In the genomic region with DNA sequence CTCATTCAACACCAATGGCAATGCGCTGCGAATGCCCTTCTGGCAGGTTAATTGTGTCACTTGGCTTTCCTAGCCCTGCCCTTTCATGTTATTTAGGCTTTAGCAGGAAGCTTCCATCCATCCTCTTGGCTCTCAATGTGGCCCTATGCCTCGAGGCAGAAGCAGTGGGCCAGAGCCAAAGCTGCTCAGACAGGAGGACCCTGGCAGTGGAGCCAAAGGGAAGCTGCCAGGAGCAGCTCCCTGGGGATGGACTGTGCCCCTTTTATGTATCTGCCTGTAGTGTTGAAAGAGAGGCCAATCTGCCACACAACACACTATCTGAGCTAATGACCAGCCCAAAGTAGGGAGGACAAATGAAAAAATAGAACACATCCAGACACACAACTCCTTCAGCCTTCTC, we compare ENCODE assay signal across 3 cellular contexts.
TF ChIP-seq lines count a peak whose summit lies in the region.

No MANE protein-coding gene starts in this region.

TF ChIP-seq in SK-N-SH, 30 proteins besides CTCF, POLR2A, EP300 and RAD21 (continued from another document):
- TF ChIP-seq FOSL2 (IDR thresholded peaks at IDR 0.05; ENCODE audit: borderline replicate concordance, low read depth) = no peak
- TF ChIP-seq CHD2 (IDR thresholded peaks at IDR 0.05; ENCODE audit: low read length, partially characterized antibody) = no peak
- no peak for TF ChIP-seq YY1 (IDR thresholded peaks at IDR 0.05; ENCODE audit: low read depth)
- TF ChIP-seq, protein P1, sequence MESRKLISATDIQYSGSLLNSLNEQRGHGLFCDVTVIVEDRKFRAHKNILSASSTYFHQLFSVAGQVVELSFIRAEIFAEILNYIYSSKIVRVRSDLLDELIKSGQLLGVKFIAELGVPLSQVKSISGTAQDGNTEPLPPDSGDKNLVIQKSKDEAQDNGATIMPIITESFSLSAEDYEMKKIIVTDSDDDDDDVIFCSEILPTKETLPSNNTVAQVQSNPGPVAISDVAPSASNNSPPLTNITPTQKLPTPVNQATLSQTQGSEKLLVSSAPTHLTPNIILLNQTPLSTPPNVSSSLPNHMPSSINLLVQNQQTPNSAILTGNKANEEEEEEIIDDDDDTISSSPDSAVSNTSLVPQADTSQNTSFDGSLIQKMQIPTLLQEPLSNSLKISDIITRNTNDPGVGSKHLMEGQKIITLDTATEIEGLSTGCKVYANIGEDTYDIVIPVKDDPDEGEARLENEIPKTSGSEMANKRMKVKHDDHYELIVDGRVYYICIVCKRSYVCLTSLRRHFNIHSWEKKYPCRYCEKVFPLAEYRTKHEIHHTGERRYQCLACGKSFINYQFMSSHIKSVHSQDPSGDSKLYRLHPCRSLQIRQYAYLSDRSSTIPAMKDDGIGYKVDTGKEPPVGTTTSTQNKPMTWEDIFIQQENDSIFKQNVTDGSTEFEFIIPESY (IDR thresholded peaks at IDR 0.05; ENCODE audit: borderline replicate concordance, low read depth) = no peak
- TF ChIP-seq MEF2A (IDR thresholded peaks at IDR 0.05; ENCODE audit: borderline replicate concordance, low read depth) = no peak
- no peak for TF ChIP-seq FOXJ3 (CRISPR knock-in tag; IDR thresholded peaks at IDR 0.05)

TF ChIP-seq in SK-N-SH treated with all-trans-retinoic acid at 6 μM for 48 hours, 23 proteins besides CTCF, POLR2A, EP300 and RAD21:
- TF ChIP-seq, protein P2, sequence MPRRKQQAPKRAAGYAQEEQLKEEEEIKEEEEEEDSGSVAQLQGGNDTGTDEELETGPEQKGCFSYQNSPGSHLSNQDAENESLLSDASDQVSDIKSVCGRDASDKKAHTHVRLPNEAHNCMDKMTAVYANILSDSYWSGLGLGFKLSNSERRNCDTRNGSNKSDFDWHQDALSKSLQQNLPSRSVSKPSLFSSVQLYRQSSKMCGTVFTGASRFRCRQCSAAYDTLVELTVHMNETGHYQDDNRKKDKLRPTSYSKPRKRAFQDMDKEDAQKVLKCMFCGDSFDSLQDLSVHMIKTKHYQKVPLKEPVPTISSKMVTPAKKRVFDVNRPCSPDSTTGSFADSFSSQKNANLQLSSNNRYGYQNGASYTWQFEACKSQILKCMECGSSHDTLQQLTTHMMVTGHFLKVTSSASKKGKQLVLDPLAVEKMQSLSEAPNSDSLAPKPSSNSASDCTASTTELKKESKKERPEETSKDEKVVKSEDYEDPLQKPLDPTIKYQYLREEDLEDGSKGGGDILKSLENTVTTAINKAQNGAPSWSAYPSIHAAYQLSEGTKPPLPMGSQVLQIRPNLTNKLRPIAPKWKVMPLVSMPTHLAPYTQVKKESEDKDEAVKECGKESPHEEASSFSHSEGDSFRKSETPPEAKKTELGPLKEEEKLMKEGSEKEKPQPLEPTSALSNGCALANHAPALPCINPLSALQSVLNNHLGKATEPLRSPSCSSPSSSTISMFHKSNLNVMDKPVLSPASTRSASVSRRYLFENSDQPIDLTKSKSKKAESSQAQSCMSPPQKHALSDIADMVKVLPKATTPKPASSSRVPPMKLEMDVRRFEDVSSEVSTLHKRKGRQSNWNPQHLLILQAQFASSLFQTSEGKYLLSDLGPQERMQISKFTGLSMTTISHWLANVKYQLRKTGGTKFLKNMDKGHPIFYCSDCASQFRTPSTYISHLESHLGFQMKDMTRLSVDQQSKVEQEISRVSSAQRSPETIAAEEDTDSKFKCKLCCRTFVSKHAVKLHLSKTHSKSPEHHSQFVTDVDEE (CRISPR knock-in tag; IDR thresholded peaks at IDR 0.05) = no peak
- no peak for TF ChIP-seq ZC3H10 (CRISPR knock-in tag; IDR thresholded peaks at IDR 0.05)
- TF ChIP-seq TCF4 (CRISPR knock-in tag; IDR thresholded peaks at IDR 0.05; ENCODE audit: borderline replicate concordance) = no peak
- no peak for TF ChIP-seq ESRRG (CRISPR knock-in tag; IDR thresholded peaks at IDR 0.05)
- no peak for TF ChIP-seq ZFP30 (CRISPR knock-in tag; IDR thresholded peaks at IDR 0.05)
- no peak for TF ChIP-seq POU6F1 (CRISPR knock-in tag; IDR thresholded peaks at IDR 0.05; ENCODE audit: borderline replicate concordance, low read depth)
- no peak for TF ChIP-seq TOX (CRISPR knock-in tag; IDR thresholded peaks at IDR 0.05; ENCODE audit: borderline replicate concordance)
- TF ChIP-seq PATZ1 (CRISPR knock-in tag; IDR thresholded peaks at IDR 0.05; ENCODE audit: borderline replicate concordance) = no peak
TF ChIP-seq in SK-N-SH treated with all-trans-retinoic acid at 6 μM for 48 hours: peak in this region for 0.

TF ChIP-seq in WTC11, 78 proteins besides CTCF, POLR2A, EP300 and RAD21 (continued from another document):
- TF ChIP-seq, protein P3, sequence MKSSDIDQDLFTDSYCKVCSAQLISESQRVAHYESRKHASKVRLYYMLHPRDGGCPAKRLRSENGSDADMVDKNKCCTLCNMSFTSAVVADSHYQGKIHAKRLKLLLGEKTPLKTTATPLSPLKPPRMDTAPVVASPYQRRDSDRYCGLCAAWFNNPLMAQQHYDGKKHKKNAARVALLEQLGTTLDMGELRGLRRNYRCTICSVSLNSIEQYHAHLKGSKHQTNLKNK (CRISPR knock-in tag; IDR thresholded peaks at IDR 0.05) = no peak
- TF ChIP-seq CREM (CRISPR knock-in tag; IDR thresholded peaks at IDR 0.05) (no peak), RORB (CRISPR knock-in tag; IDR thresholded peaks at IDR 0.05) (no peak), ATF1 (CRISPR knock-in tag; IDR thresholded peaks at IDR 0.05) (no peak), RELA (CRISPR knock-in tag; IDR thresholded peaks at IDR 0.05; ENCODE audit: borderline replicate concordance) (no peak), ATF6 (CRISPR knock-in tag; IDR thresholded peaks at IDR 0.05) (no peak), ZNF219 (CRISPR knock-in tag; IDR thresholded peaks at IDR 0.05; ENCODE audit: borderline replicate concordance) (no peak)
- TF ChIP-seq, protein P4, sequence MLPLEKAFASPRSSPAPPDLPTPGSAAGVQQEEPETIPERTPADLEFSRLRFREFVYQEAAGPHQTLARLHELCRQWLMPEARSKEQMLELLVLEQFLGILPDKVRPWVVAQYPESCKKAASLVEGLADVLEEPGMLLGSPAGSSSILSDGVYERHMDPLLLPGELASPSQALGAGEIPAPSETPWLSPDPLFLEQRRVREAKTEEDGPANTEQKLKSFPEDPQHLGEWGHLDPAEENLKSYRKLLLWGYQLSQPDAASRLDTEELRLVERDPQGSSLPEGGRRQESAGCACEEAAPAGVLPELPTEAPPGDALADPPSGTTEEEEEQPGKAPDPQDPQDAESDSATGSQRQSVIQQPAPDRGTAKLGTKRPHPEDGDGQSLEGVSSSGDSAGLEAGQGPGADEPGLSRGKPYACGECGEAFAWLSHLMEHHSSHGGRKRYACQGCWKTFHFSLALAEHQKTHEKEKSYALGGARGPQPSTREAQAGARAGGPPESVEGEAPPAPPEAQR (CRISPR knock-in tag; IDR thresholded peaks at IDR 0.05) = no peak
- TF ChIP-seq, protein P5, sequence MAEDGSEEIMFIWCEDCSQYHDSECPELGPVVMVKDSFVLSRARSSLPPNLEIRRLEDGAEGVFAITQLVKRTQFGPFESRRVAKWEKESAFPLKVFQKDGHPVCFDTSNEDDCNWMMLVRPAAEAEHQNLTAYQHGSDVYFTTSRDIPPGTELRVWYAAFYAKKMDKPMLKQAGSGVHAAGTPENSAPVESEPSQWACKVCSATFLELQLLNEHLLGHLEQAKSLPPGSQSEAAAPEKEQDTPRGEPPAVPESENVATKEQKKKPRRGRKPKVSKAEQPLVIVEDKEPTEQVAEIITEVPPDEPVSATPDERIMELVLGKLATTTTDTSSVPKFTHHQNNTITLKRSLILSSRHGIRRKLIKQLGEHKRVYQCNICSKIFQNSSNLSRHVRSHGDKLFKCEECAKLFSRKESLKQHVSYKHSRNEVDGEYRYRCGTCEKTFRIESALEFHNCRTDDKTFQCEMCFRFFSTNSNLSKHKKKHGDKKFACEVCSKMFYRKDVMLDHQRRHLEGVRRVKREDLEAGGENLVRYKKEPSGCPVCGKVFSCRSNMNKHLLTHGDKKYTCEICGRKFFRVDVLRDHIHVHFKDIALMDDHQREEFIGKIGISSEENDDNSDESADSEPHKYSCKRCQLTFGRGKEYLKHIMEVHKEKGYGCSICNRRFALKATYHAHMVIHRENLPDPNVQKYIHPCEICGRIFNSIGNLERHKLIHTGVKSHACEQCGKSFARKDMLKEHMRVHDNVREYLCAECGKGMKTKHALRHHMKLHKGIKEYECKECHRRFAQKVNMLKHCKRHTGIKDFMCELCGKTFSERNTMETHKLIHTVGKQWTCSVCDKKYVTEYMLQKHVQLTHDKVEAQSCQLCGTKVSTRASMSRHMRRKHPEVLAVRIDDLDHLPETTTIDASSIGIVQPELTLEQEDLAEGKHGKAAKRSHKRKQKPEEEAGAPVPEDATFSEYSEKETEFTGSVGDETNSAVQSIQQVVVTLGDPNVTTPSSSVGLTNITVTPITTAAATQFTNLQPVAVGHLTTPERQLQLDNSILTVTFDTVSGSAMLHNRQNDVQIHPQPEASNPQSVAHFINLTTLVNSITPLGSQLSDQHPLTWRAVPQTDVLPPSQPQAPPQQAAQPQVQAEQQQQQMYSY (CRISPR knock-in tag; IDR thresholded peaks at IDR 0.05) = no peak
